Comparison of ENCODE assay signal across 8 cellular contexts in the genomic region with DNA sequence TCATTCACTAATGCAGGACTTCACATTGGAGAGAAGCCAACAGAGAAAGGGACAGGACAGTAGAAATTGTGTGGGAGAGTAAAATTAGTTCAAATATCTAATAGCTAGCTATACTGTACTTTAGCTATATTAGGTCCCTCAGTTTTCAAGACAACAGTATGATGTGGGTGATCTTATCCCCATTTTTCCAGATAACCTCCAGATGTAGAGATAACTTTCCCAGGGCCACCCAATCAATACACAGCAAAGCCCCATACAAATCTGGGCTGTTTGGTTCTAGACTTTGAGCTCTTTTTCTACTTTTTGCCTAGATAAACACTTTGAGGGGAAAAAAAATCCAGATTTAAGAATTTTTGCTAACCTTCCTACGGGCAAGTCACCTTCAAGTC. TPM values are rescaled to one million over a fixed set of nuclear protein-coding genes. Genes with fewer than 3 reads are reported as not detected.
A peak's percentile ranks its signal among the peaks of the same experiment; 100 is the strongest.
DNase-seq lines count a peak whose midpoint lies in the region; FAIRE-seq and TF ChIP-seq lines count a peak whose summit lies in the region.

No MANE protein-coding gene starts in this region.

- peak overlapping the region in 1 of 2 donors; percentile 81 for H3K27ac ChIP-seq in kidney (ENCODE audit: low read depth in 2 of 2, low read length in 2 of 2)
- H3K27ac ChIP-seq in temporal lobe (ENCODE audit: low read depth, low read length): peak overlapping the region; percentile 91
- peak overlapping the region in 2 of 5 donors; percentile 84 to 95 for H3K27ac ChIP-seq in adrenal gland

- H3K4me1 Mint-ChIP-seq in T-helper 1 cell treated with Interleukin-12 subunit alpha and Interleukin-12 subunit beta and Interleukin-4 antibody, amounts not matched to agents 30 μg/mL and 1 μg/mL, for 36 hours (ENCODE audit: low read depth): peaks cover 21% of the 10 kb centered on the region
- peaks cover 21% of the 10 kb centered on the region for H3K4me1 Mint-ChIP-seq in activated T-helper 2 cell treated with anti-CD3 and anti-CD28 coated beads, Interferon-gamma antibody, Interleukin-2, Interleukin-4, amounts not matched to agents 10 μg/mL and 5 μg/mL and 100 μg/mL, durations not matched to agents 14 hours and 24 hours and 36 hours (ENCODE audit: low read depth)

- no peak for DNase-seq in T-helper 1 cell
- no peak for DNase-seq in activated T-helper 2 cell treated with anti-CD3 and anti-CD28 coated beads, Interferon-gamma antibody, Interleukin-2, Interleukin-4, amounts not matched to agents 10 μg/mL and 5 μg/mL and 100 μg/mL, durations not matched to agents 14 hours and 24 hours and 36 hours (ENCODE audit: low spot score)
- no peak for DNase-seq in kidney
- no peak for DNase-seq in NCI-H748 treated with DMSO at 0.1 percent for 48 hours (lab: John Stamatoyannopoulos, UW)
- no peak for DNase-seq in adrenal gland
- no peak for DNase-seq in NCI-H2107 (lab: John Stamatoyannopoulos, UW)

- H3K27me3 Mint-ChIP-seq in T-helper 1 cell treated with Interleukin-12 subunit alpha and Interleukin-12 subunit beta and Interleukin-4 antibody, amounts not matched to agents 30 μg/mL and 1 μg/mL, for 36 hours (ENCODE audit: low read depth): no peaks in the 10 kb centered on the region
- peaks cover 20% of the 10 kb centered on the region for H3K27me3 Mint-ChIP-seq in activated T-helper 2 cell treated with anti-CD3 and anti-CD28 coated beads, Interferon-gamma antibody, Interleukin-2, Interleukin-4, amounts not matched to agents 10 μg/mL and 5 μg/mL and 100 μg/mL, durations not matched to agents 14 hours and 24 hours and 36 hours (ENCODE audit: low read depth)

- peaks cover 9% of the 10 kb centered on the region for H3K36me3 Mint-ChIP-seq in T-helper 1 cell treated with Interleukin-12 subunit alpha and Interleukin-12 subunit beta and Interleukin-4 antibody, amounts not matched to agents 30 μg/mL and 1 μg/mL, for 36 hours (ENCODE audit: low read depth)
- H3K36me3 Mint-ChIP-seq in activated T-helper 2 cell treated with anti-CD3 and anti-CD28 coated beads, Interferon-gamma antibody, Interleukin-2, Interleukin-4, amounts not matched to agents 10 μg/mL and 5 μg/mL and 100 μg/mL, durations not matched to agents 14 hours and 24 hours and 36 hours (ENCODE audit: low read depth): peaks cover 9% of the 10 kb centered on the region

- peak overlapping the region; percentile 61 to 96 for H3K9ac ChIP-seq in kidney (ENCODE audit: low read length in 2 of 2)

- H3K9me3 ChIP-seq in kidney (ENCODE audit: control insufficient read depth in 1 of 2, low read length in 2 of 2): no peaks in the 10 kb centered on the region
- H3K9me3 ChIP-seq in adrenal gland (replicated peaks in 1 of 3): no peaks in the 10 kb centered on the region

- H3K27me3 ChIP-seq in adrenal gland: no peaks in the 10 kb centered on the region

- intact Hi-C loops in activated T-helper 2 cell treated with anti-CD3 and anti-CD28 coated beads, Interferon-gamma antibody, Interleukin-2, Interleukin-4, amounts not matched to agents 10 μg/mL and 5 μg/mL and 100 μg/mL, durations not matched to agents 14 hours and 24 hours and 36 hours (cut with micrococcal nuclease): loop anchor here (1.0 to 5.0 kb wide), 3 partner anchors 23 to 155 kb away; a partner anchor contains a TSS
- intact Hi-C loops in kidney (cut with DNase I) (no loop called here), adrenal gland (cut with DNase I) (no loop called here)

- peaks cover 4% of the 10 kb centered on the region for H3K9me3 Mint-ChIP-seq in T-helper 1 cell treated with Interleukin-12 subunit alpha and Interleukin-12 subunit beta and Interleukin-4 antibody, amounts not matched to agents 30 μg/mL and 1 μg/mL, for 36 hours
- peaks cover 12% of the 10 kb centered on the region for H3K9me3 Mint-ChIP-seq in activated T-helper 2 cell treated with anti-CD3 and anti-CD28 coated beads, Interferon-gamma antibody, Interleukin-2, Interleukin-4, amounts not matched to agents 10 μg/mL and 5 μg/mL and 100 μg/mL, durations not matched to agents 14 hours and 24 hours and 36 hours

- FAIRE-seq in kidney (lab: Jason Lieb, UNC): no peak

- H3K36me3 ChIP-seq in kidney (ENCODE audit: control insufficient read depth in 1 of 2, insufficient read depth in 2 of 2, low read length in 2 of 2) (no peaks in the 10 kb centered on the region), adrenal gland (replicated peaks in 1 of 2) (peaks cover 0 to 20% of the 10 kb centered on the region in 2 donors)

- peak overlapping the region; percentile 96 for H3K4me3 Mint-ChIP-seq in T-helper 1 cell treated with Interleukin-12 subunit alpha and Interleukin-12 subunit beta and Interleukin-4 antibody, amounts not matched to agents 30 μg/mL and 1 μg/mL, for 36 hours
- peak overlapping the region; percentile 97 for H3K4me3 Mint-ChIP-seq in activated T-helper 2 cell treated with anti-CD3 and anti-CD28 coated beads, Interferon-gamma antibody, Interleukin-2, Interleukin-4, amounts not matched to agents 10 μg/mL and 5 μg/mL and 100 μg/mL, durations not matched to agents 14 hours and 24 hours and 36 hours (ENCODE audit: low read depth)

- no peak for TF ChIP-seq POLR2A in adrenal gland (IDR thresholded peaks at IDR 0.05)

- H3K27ac Mint-ChIP-seq in T-helper 1 cell treated with Interleukin-12 subunit alpha and Interleukin-12 subunit beta and Interleukin-4 antibody, amounts not matched to agents 30 μg/mL and 1 μg/mL, for 36 hours: peak overlapping the region; percentile 92
- H3K27ac Mint-ChIP-seq in activated T-helper 2 cell treated with anti-CD3 and anti-CD28 coated beads, Interferon-gamma antibody, Interleukin-2, Interleukin-4, amounts not matched to agents 10 μg/mL and 5 μg/mL and 100 μg/mL, durations not matched to agents 14 hours and 24 hours and 36 hours: peak overlapping the region; percentile 92

- TF ChIP-seq CTCF in kidney (IDR thresholded peaks at IDR 0.05; ENCODE audit: borderline replicate concordance, extremely low read depth, insufficient read depth): no peak
- no peak for TF ChIP-seq CTCF in adrenal gland (IDR thresholded peaks at IDR 0.05)

- H3K4me1 ChIP-seq in kidney (ENCODE audit: control insufficient read depth in 1 of 2, insufficient read depth in 1 of 2, low read depth in 1 of 2, low read length in 2 of 2) (no peaks in the 10 kb centered on the region), adrenal gland (replicated peaks in 1 of 2) (peaks cover 5 to 9% of the 10 kb centered on the region in 2 donors)

- 11 to 33% (median 17%) methylated on average over 1 of the region's 1 CpG for WGBS in adrenal gland, 4 donors

- H3K4me3 ChIP-seq in kidney (ENCODE audit: low read length in 2 of 2): peak overlapping the region; percentile 82 to 99
- H3K4me3 ChIP-seq in adrenal gland: peak overlapping the region in 2 of 4 donors; percentile 47 to 72

RNA-seq across cellular contexts. Expression of a gene that starts 0.5 kb away (rescaled TPM):
- 7.1 and 7.2 TPM in 2 replicates for total RNA-seq in activated T-helper 2 cell treated with anti-CD3 and anti-CD28 coated beads, Interferon-gamma antibody, Interleukin-2, Interleukin-4, amounts not matched to agents 10 μg/mL and 5 μg/mL and 100 μg/mL, durations not matched to agents 14 hours and 24 hours and 36 hours
- total RNA-seq in kidney (43.8 TPM), temporal lobe (27.8 TPM), adrenal gland (10 to 100 TPM; 25.8 to 70.2 (median 41.5) TPM)
- polyA plus RNA-seq in kidney (ENCODE audit: insufficient read depth, low read depth, low replicate concordance) (23.9 TPM), adrenal gland (10 to 100 TPM; 13.8 to 83.5 (median 20.8) TPM)

RNA-seq across cellular contexts. Expression of a gene that starts 56.3 kb away (rescaled TPM):
- 29.3 and 32.0 TPM in 2 replicates for total RNA-seq in activated T-helper 2 cell treated with anti-CD3 and anti-CD28 coated beads, Interferon-gamma antibody, Interleukin-2, Interleukin-4, amounts not matched to agents 10 μg/mL and 5 μg/mL and 100 μg/mL, durations not matched to agents 14 hours and 24 hours and 36 hours
- total RNA-seq in kidney (31.8 TPM), temporal lobe (16.5 TPM), adrenal gland (10 to 100 TPM in 7 of 8 donors, 1 to 10 TPM in 1; 7.2 to 29.4 (median 22.0) TPM)
- polyA plus RNA-seq in kidney (ENCODE audit: insufficient read depth, low read depth, low replicate concordance) (15.2 TPM), adrenal gland (10 to 100 TPM; 15.1 to 32.8 (median 15.8) TPM)
